9 cellular contexts compared by ENCODE assay signal in genomic region chr1:30907641-30908445, GRCh38. TPM values are rescaled to one million over a fixed set of nuclear protein-coding genes. Genes with fewer than 3 reads are reported as not detected.
A peak's percentile ranks its signal among the peaks of the same experiment; 100 is the strongest.
DNase-seq lines count a peak whose midpoint lies in the region; ATAC-seq and TF ChIP-seq lines count a peak whose summit lies in the region.
"Had no signal": no experiment of that assay in that cellular context is flagged by ENCODE, and none has a peak within 500 bp of the region (broad histone marks: within the 10 kb centered on the region; RNA-seq: fewer than 3 reads in every experiment).

No MANE protein-coding gene starts in this region.

- peak overlapping the region; percentile 95 for H3K4me2 ChIP-seq in fibroblast of lung (ENCODE audit: extremely low read depth, insufficient read depth, low read length)

- no peak for TF ChIP-seq EP300 in ovary (IDR thresholded peaks at IDR 0.05)

- no peak for TF ChIP-seq POLR2A in ovary (IDR thresholded peaks at IDR 0.05)

- H3K79me2 ChIP-seq in fibroblast of lung (ENCODE audit: control insufficient read depth, insufficient read depth, low read length) = peaks cover 4% of the 10 kb centered on the region

- ATAC-seq in HG02759 (IDR thresholded peaks at IDR 0.05; ENCODE audit: unreplicated experiment) = no peak

- peaks cover 17% of the 10 kb centered on the region for H3K4me1 ChIP-seq in fibroblast of lung (ENCODE audit: control insufficient read depth, extremely low read depth, insufficient read depth, low read length)
- H3K4me1 ChIP-seq in ovary (ENCODE audit: insufficient read depth) = peaks cover 7% of the 10 kb centered on the region

- H3K27me3 ChIP-seq in fibroblast of lung (ENCODE audit: control insufficient read depth, insufficient read depth, low read length) = no peaks in the 10 kb centered on the region
- H3K27me3 ChIP-seq in ovary = no peaks in the 10 kb centered on the region

- H3K9ac ChIP-seq in SK-N-MC (ENCODE audit: insufficient read length) (no peak overlapping the region), fibroblast of lung (ENCODE audit: insufficient read depth, low read length) (peak overlapping the region; percentile 52)

- peak overlapping the region; percentile 57 for H3K4me3 ChIP-seq in SK-N-MC
- peak overlapping the region; percentile 58 to 69 (median 65) for H3K4me3 ChIP-seq in fibroblast of lung (replicated peaks in 1 of 4; ENCODE audit: control extremely low read depth in 1 of 4, insufficient read depth in 1 of 4, low read depth in 3 of 4, low read length in 4 of 4)
- H3K4me3 ChIP-seq in ovary = peak overlapping the region; percentile 47

- WGBS in ovary, 3 donors = 6 to 8% (median 7%) methylated on average over 33 to 51 of the region's 64 CpGs

- TF ChIP-seq CTCF in C4-2B (conservative IDR thresholded peaks at IDR 0.05) = no peak
- TF ChIP-seq CTCF in fibroblast of lung (conservative IDR thresholded peaks at IDR 0.05 in 1 of 2, IDR thresholded peaks at IDR 0.05 in 1 of 2; ENCODE audit: low read depth in 1 of 2, low read length in 2 of 2) = no peak
- no peak for TF ChIP-seq CTCF in ovary (IDR thresholded peaks at IDR 0.05)

- intact Hi-C loops in ovary (cut with DNase I) = no loop called here

- peak overlapping the region; percentile 24; the same call in 1 of the 2 replicates for H3K27ac ChIP-seq in C4-2B
- H3K27ac ChIP-seq in SK-N-MC = no peak overlapping the region
- H3K27ac ChIP-seq in fibroblast of lung (ENCODE audit: insufficient read depth, low read length) = no peak overlapping the region
- peak overlapping the region in 1 of 2 donors; percentile 2 for H3K27ac ChIP-seq in ovary

- H3K36me3 ChIP-seq in SK-N-MC (ENCODE audit: insufficient read depth, low read length) (no peaks in the 10 kb centered on the region), fibroblast of lung (ENCODE audit: control insufficient read depth, insufficient read depth, low read length) (no peaks in the 10 kb centered on the region), ovary (no peaks in the 10 kb centered on the region)

- H2AFZ ChIP-seq in fibroblast of lung (ENCODE audit: low read length) = no peak overlapping the region

- H4K20me1 ChIP-seq in fibroblast of lung (ENCODE audit: control insufficient read depth, extremely low read depth, insufficient read depth, low read length) = no peaks in the 10 kb centered on the region

- H3K9me3 ChIP-seq in SK-N-MC (ENCODE audit: low read depth, low read length) (no peaks in the 10 kb centered on the region), fibroblast of lung (ENCODE audit: control insufficient read depth, insufficient read depth, low read depth, low read length) (no peaks in the 10 kb centered on the region), ovary (no peaks in the 10 kb centered on the region)

- DNase-seq in SK-N-MC (ENCODE audit: low read depth, low spot score) (no peak), fibroblast of lung (ENCODE audit: low read depth in 2 of 2) (no peak), ovary (peak in 2 of 5 donors; percentile 48 to 51), germinal center (ENCODE audit: low spot score) (no peak), HCEC 1CT (no peak), superior temporal gyrus (ENCODE audit: extremely low spot score) (no peak)
- DNase-seq: activated naive CD4-positive, alpha-beta T cell treated with anti-CD3 and anti-CD28 coated beads, Interleukin-2, amount 50 U/mL, for 16 hours had no signal

RNA-seq across cellular contexts. Expression of gene SDC3, which starts 0.7 kb away (rescaled TPM):
- 25.9 and 32.9 TPM in 2 replicates for total RNA-seq in fibroblast of lung
- 13.7 and 16.2 TPM in 2 replicates for polyA plus RNA-seq in fibroblast of lung
- 64.6 and 85.2 TPM in 2 replicates for polyA plus RNA-seq in fibroblast of lung (2012)
- 88.7 and 132 TPM in 2 replicates for polyA minus RNA-seq in fibroblast of lung (ENCODE audit: low replicate concordance)
- 10 to 100 TPM in 5 of 7 donors, 1 to 10 TPM in 2; 4.2 to 31.0 (median 23.0) TPM for total RNA-seq in ovary
- polyA plus RNA-seq in ovary = 10 to 100 TPM; 17.1 to 28.0 TPM
